Comparison of ENCODE assay signal across 1 cellular context in genomic region chr3:160450846-160451245, GRCh38.
TF ChIP-seq lines count a peak whose summit lies in the region.

No MANE protein-coding gene starts in this region.

TF ChIP-seq in HepG2, 621 proteins besides CTCF, POLR2A, EP300 and RAD21:
- TF ChIP-seq CEBPG (CRISPR knock-in tag; IDR thresholded peaks at IDR 0.05) (no peak), ZNF572 (CRISPR knock-in tag; IDR thresholded peaks at IDR 0.05) (no peak), ZNF124 (CRISPR knock-in tag; IDR thresholded peaks at IDR 0.05) (no peak), PAX8 (CRISPR knock-in tag; IDR thresholded peaks at IDR 0.05; ENCODE audit: borderline replicate concordance) (no peak), ZNF318 (CRISPR knock-in tag; IDR thresholded peaks at IDR 0.05) (no peak), ZNF660 (CRISPR knock-in tag; IDR thresholded peaks at IDR 0.05; ENCODE audit: borderline replicate concordance, low read depth) (no peak), DMAP1 (CRISPR knock-in tag; IDR thresholded peaks at IDR 0.05) (no peak)
